ENCODE assay signal across 24 cellular contexts in the genomic region with DNA sequence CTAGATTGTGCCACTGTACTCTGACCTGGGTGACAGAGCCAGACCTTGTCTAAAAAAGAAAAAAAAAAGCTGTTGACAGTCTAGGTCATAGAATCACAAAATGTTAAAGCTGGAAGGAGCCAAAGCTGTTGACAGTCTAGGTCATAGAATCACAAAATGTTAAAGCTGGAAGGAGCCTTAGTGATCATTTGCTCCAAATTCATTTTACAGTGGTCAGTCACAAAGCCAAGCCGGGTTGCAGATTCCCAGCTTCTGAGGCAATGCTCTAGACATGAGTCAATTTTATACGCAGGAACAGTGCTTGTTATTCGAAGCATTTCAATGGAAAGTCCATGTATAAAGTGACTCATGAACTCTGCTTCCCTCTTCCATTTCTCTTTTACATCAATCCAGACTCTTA. TPM values are rescaled to one million over a fixed set of nuclear protein-coding genes. Genes with fewer than 3 reads are reported as not detected.
A peak's percentile ranks its signal among the peaks of the same experiment; 100 is the strongest.
DNase-seq lines count a peak whose midpoint lies in the region; ATAC-seq, FAIRE-seq and TF ChIP-seq lines count a peak whose summit lies in the region.
"Had no signal": no experiment of that assay in that cellular context is flagged by ENCODE, and none has a peak within 500 bp of the region (broad histone marks: within the 10 kb centered on the region; RNA-seq: fewer than 3 reads in every experiment).

No MANE protein-coding gene starts in this region.

- no peaks in the 10 kb centered on the region for H3K79me2 ChIP-seq in trophoblast cell (ENCODE audit: control insufficient read depth, insufficient read depth, low read length, poor library complexity)

- H3K4me1 ChIP-seq in RWPE2 (ENCODE audit: insufficient read depth, poor library complexity, severe bottlenecking): no peaks in the 10 kb centered on the region
- no peaks in the 10 kb centered on the region for H3K4me1 ChIP-seq in trophoblast cell (ENCODE audit: control insufficient read depth in 1 of 2, insufficient read depth in 2 of 2, low read length in 2 of 2)
- H3K4me1 ChIP-seq: adrenal gland, uterus had no signal

- DNase-seq in EH (ENCODE audit: low read depth): peak; percentile 68
- DNase-seq in RWPE2 (ENCODE audit: low spot score): no peak
- DNase-seq in fibroblast of mammary gland (ENCODE audit: low read depth): peak; percentile 69
- peak; percentile 19 to 23 for DNase-seq in trophoblast cell
- DNase-seq in CD4-positive, alpha-beta T cell: no peak
- no peak for DNase-seq in activated effector memory CD4-positive, alpha-beta T cell treated with Interleukin-2 at 50 U/mL for 16 hours
- DNase-seq in GM12891 (ENCODE audit: insufficient read length, low spot score): no peak
- DNase-seq in SHP77 treated with DMSO at 0.1 percent for 48 hours (lab: John Stamatoyannopoulos, UW): no peak
- DNase-seq: activated CD4-positive, CD25-positive, alpha-beta regulatory T cell treated with anti-CD3 and anti-CD28 coated beads, Interleukin-2, amount 50 U/mL, for 72 hours; activated T-cell treated with anti-CD3 and anti-CD28 coated beads, Interleukin-2, amount 50 U/mL, for 24 hours; adrenal gland; CD8-positive, alpha-beta T cell; glutamatergic neuron; left cardiac atrium; naive thymus-derived CD4-positive, alpha-beta T cell; NCI-H1694 treated with DMSO at 0.1 percent for 48 hours; OCI-M1; stimulated activated CD4-positive, alpha-beta T cell treated with anti-CD3 and anti-CD28 coated beads, Interleukin-4, amount 100 ng/mL, for 24 hours; stimulated activated naive B cell treated with anti-CD40 and anti-IgM and Interleukin-4, amounts not matched to agents 10 μg/mL and 1 μg/mL and 100 μg/mL, for 72 hours; uterus had no signal

- H3K14ac ChIP-seq in trophoblast cell (ENCODE audit: low read length): no peak overlapping the region

- TF ChIP-seq CTCF in RWPE2 (IDR thresholded peaks at IDR 0.05; ENCODE audit: poor library complexity, severe bottlenecking) (no peak), fibroblast of mammary gland (conservative IDR thresholded peaks at IDR 0.05; ENCODE audit: control insufficient read depth, insufficient read depth, low read depth, low read length) (no peak)
- TF ChIP-seq CTCF in CD4-positive, alpha-beta T cell (IDR thresholded peaks at IDR 0.05): no peak

- no peaks in the 10 kb centered on the region for H3K36me3 ChIP-seq in RWPE2 (ENCODE audit: low read depth)
- H3K36me3 ChIP-seq in trophoblast cell (ENCODE audit: control insufficient read depth in 1 of 2, insufficient read depth in 2 of 2, low read length in 2 of 2): no peaks in the 10 kb centered on the region
- H3K36me3 ChIP-seq: adrenal gland, uterus had no signal

- no peaks in the 10 kb centered on the region for H3K4me1 Mint-ChIP-seq in CD4-positive, alpha-beta T cell (ENCODE audit: low read depth)
- H3K4me1 Mint-ChIP-seq: naive thymus-derived CD4-positive, alpha-beta T cell had no signal

- no peak overlapping the region for H3K4ac ChIP-seq in trophoblast cell (ENCODE audit: low read depth, low read length)

- H3K4me3 Mint-ChIP-seq in CD4-positive, alpha-beta T cell: no peak overlapping the region
- H3K4me3 Mint-ChIP-seq: activated T-cell treated with anti-CD3 and anti-CD28 coated beads, Interleukin-2, amount 50 U/mL, for 24 hours; CD8-positive, alpha-beta T cell; naive thymus-derived CD4-positive, alpha-beta T cell; stimulated activated naive B cell treated with anti-CD40 and anti-IgM and Interleukin-4, amounts not matched to agents 10 μg/mL and 1 μg/mL and 100 μg/mL, for 72 hours had no signal

- WGBS in trophoblast cell (ENCODE audit: extremely low coverage, insufficient coverage, insufficient read length): no CpG with 5 or more reads among the region's 3 CpGs

- no peak for TF ChIP-seq POLR2A in GM12891 (IDR thresholded peaks at IDR 0.05; ENCODE audit: low read depth, low read length)

- H2BK5ac ChIP-seq in trophoblast cell (ENCODE audit: low read depth, low read length, poor library complexity): no peak overlapping the region

- CTCF ChIA-PET in CD4-positive, alpha-beta T cell (lab: Charles Lee): no interaction called here

- peaks cover 17% of the 10 kb centered on the region for H3K27me3 Mint-ChIP-seq in CD4-positive, alpha-beta T cell

- H3K9me3 ChIP-seq in RWPE2 (ENCODE audit: severe bottlenecking) (no peaks in the 10 kb centered on the region), trophoblast cell (ENCODE audit: insufficient read depth, low read depth, low read length) (no peaks in the 10 kb centered on the region)
- peaks cover 7% of the 10 kb centered on the region for H3K9me3 ChIP-seq in CD4-positive, alpha-beta T cell (ENCODE audit: control insufficient read depth, low read length)
- H3K9me3 ChIP-seq: adrenal gland, uterus had no signal

- no peaks in the 10 kb centered on the region for H3K27me3 ChIP-seq in RWPE2 (ENCODE audit: insufficient read depth, poor library complexity, severe bottlenecking)
- H3K27me3 ChIP-seq in trophoblast cell (ENCODE audit: insufficient read depth, low read length): no peaks in the 10 kb centered on the region
- H3K27me3 ChIP-seq in CD4-positive, alpha-beta T cell (ENCODE audit: control insufficient read depth, insufficient read depth, low read length): no peaks in the 10 kb centered on the region
- H3K27me3 ChIP-seq: adrenal gland, uterus had no signal

- intact Hi-C loops in CD4-positive, alpha-beta T cell (cut with DNase I, micrococcal nuclease): loop anchor here in 1 of 2 experiments (10.0 kb wide), 1 partner anchor 124 kb away; no protein-coding TSS in a partner anchor

- no peak overlapping the region for H3K9ac ChIP-seq in trophoblast cell (ENCODE audit: low read length)

- H3K27ac Mint-ChIP-seq in CD4-positive, alpha-beta T cell: no peak overlapping the region
- H3K27ac Mint-ChIP-seq: activated T-cell treated with anti-CD3 and anti-CD28 coated beads, Interleukin-2, amount 50 U/mL, for 24 hours; CD8-positive, alpha-beta T cell; naive thymus-derived CD4-positive, alpha-beta T cell; stimulated activated naive B cell treated with anti-CD40 and anti-IgM and Interleukin-4, amounts not matched to agents 10 μg/mL and 1 μg/mL and 100 μg/mL, for 72 hours had no signal

- H2AK5ac ChIP-seq in trophoblast cell (ENCODE audit: low read length): no peak overlapping the region

- no peaks in the 10 kb centered on the region for H3K36me3 Mint-ChIP-seq in CD4-positive, alpha-beta T cell (ENCODE audit: low read depth)
- H3K36me3 Mint-ChIP-seq: CD8-positive, alpha-beta T cell; stimulated activated naive B cell treated with anti-CD40 and anti-IgM and Interleukin-4, amounts not matched to agents 10 μg/mL and 1 μg/mL and 100 μg/mL, for 72 hours had no signal

- no peak overlapping the region for H3K4me2 ChIP-seq in trophoblast cell (ENCODE audit: low read length)

- H2BK120ac ChIP-seq in trophoblast cell (ENCODE audit: insufficient read depth, low read length, poor library complexity): no peak overlapping the region

- H3K79me1 ChIP-seq in trophoblast cell (ENCODE audit: low read length): no peaks in the 10 kb centered on the region

- no peak for FAIRE-seq in GM12891 (lab: Jason Lieb, UNC)
- FAIRE-seq: GM18507, H1 had no signal

- H4K12ac ChIP-seq in trophoblast cell (ENCODE audit: low read depth, low read length): no peak overlapping the region

- POLR2A ChIA-PET in CD4-positive, alpha-beta T cell (lab: Charles Lee): no interaction called here

- H2AFZ ChIP-seq in trophoblast cell (ENCODE audit: insufficient read depth, low read length, poor library complexity): no peak overlapping the region

- H2BK12ac ChIP-seq in trophoblast cell (ENCODE audit: low read length): no peak overlapping the region

- no peak overlapping the region for H4K8ac ChIP-seq in trophoblast cell (ENCODE audit: low read depth, low read length)

- H3K18ac ChIP-seq in trophoblast cell (ENCODE audit: low read length): no peak overlapping the region

- H3K4me3 ChIP-seq in RWPE2 (ENCODE audit: severe bottlenecking) (no peak overlapping the region), fibroblast of mammary gland (ENCODE audit: control insufficient read depth, low read depth, low read length) (no peak overlapping the region), trophoblast cell (ENCODE audit: low read depth, low read length) (no peak overlapping the region)
- H3K4me3 ChIP-seq: adrenal gland, uterus had no signal

- H3K27ac ChIP-seq in RWPE2 (ENCODE audit: poor library complexity, severe bottlenecking): no peak overlapping the region
- H3K27ac ChIP-seq in trophoblast cell (ENCODE audit: low read depth, low read length): no peak overlapping the region
- H3K27ac ChIP-seq in CD4-positive, alpha-beta T cell (ENCODE audit: low read depth, low read length): no peak overlapping the region
- H3K27ac ChIP-seq: adrenal gland, uterus had no signal

- no peak overlapping the region for H4K91ac ChIP-seq in trophoblast cell (ENCODE audit: low read depth, low read length)

- peak; percentile 73 for ATAC-seq in RWPE2 (ENCODE audit: low read depth)
- ATAC-seq in CD4-positive, alpha-beta T cell (ENCODE audit: poor library complexity): no peak
- ATAC-seq: CD8-positive, alpha-beta T cell; naive thymus-derived CD4-positive, alpha-beta T cell; stimulated activated naive B cell treated with anti-CD40 and anti-IgM and Interleukin-4, amounts not matched to agents 10 μg/mL and 1 μg/mL and 100 μg/mL, for 72 hours had no signal

- H3K23ac ChIP-seq in trophoblast cell (ENCODE audit: low read length): no peak overlapping the region

- H3K9me3 Mint-ChIP-seq in CD4-positive, alpha-beta T cell: no peaks in the 10 kb centered on the region
- H3K9me3 Mint-ChIP-seq: CD8-positive, alpha-beta T cell had no signal

TF ChIP-seq in GM12891, 5 proteins besides CTCF, POLR2A, EP300 and RAD21:
- TF ChIP-seq POLR2AphosphoS5 (IDR thresholded peaks at IDR 0.05; ENCODE audit: low read depth, low read length): no peak
- TF ChIP-seq SPI1 (IDR thresholded peaks at IDR 0.05; ENCODE audit: low read depth, low read length): no peak
- no peak for TF ChIP-seq POU2F2 (IDR thresholded peaks at IDR 0.05; ENCODE audit: low read depth, low read length)
- TF ChIP-seq PAX5 (IDR thresholded peaks at IDR 0.05; ENCODE audit: insufficient read depth, low read length, severe bottlenecking): no peak

RNA-seq across cellular contexts. Expression of gene SYT13, which starts 47.4 kb away (rescaled TPM):
- 0.29 and 0.37 TPM in 2 replicates for polyA plus RNA-seq in trophoblast cell (2013)
- total RNA-seq in CD4-positive, alpha-beta T cell: not detected
- polyA plus RNA-seq in GM12891 (2012; ENCODE audit: low read depth, missing spikeins): not detected
- total RNA-seq: CD8-positive, alpha-beta T cell; naive thymus-derived CD4-positive, alpha-beta T cell; pulmonary artery endothelial cell; T-helper 1 cell treated with Interleukin-12 subunit alpha and Interleukin-12 subunit beta and Interleukin-4 antibody, amounts not matched to agents 30 ng/mL and 1 ng/mL, for 36 hours had no signal
- polyA plus RNA-seq: naive thymus-derived CD4-positive, alpha-beta T cell had no signal

Comparison
In these comparisons a context has a peak if more than half of its experiments do, and no peak if none do; other contexts are left out.
1. DNase-seq: peak in EH (single experiment), fibroblast of mammary gland (single experiment) and trophoblast cell (2 of 2); none in RWPE2 (single experiment), CD4-positive, alpha-beta T cell (0 of 10), activated effector memory CD4-positive, alpha-beta T cell treated with Interleukin-2 at 50 U/mL for 16 hours (single experiment), GM12891 (single experiment) and SHP77 treated with DMSO at 0.1 percent for 48 hours (single experiment).